ENCODE assay signal across 26 cellular contexts in the genomic region with DNA sequence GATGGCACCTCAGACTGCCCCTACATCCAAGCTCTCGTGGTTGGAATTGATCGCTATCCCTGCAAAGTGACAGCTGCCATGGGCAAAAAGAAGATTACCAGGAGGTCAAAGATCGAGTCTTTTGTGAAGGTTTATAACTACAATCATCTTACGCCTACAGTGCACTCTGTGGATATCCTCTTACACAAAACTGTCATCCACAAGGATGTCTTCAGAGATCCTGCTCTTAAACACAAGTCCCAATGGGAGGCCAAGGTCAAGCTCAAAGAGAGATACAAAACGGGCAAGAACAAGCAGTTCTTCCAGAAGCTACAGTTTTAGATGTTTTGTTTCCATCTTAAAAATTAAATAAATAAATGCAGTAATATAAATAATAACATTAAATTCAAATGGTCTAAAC.
"Had no signal": no experiment of that assay in that cellular context is flagged by ENCODE, and none has a peak within 500 bp of the region (broad histone marks: within the 10 kb centered on the region; RNA-seq: fewer than 3 reads in every experiment).

No MANE protein-coding gene starts in this region.

- H3K4me3 ChIP-seq: colonic mucosa, esophagus squamous epithelium, hepatocyte, pancreas, prostate gland, transverse colon had no signal

- ATAC-seq: activated CD8-positive, alpha-beta memory T cell treated with anti-CD3 and anti-CD28 coated beads, Interleukin-2, amount 10 ng/mL, durations not matched to agents 7 days and 5 days; activated CD8-positive, alpha-beta T cell treated with anti-CD3 and anti-CD28 coated beads, Interleukin-2, amount 10 ng/mL, durations not matched to agents 7 days and 5 days; activated naive CD4-positive, alpha-beta T cell treated with anti-CD3 and anti-CD28 coated beads, Interleukin-2, amount 50 U/mL, for 72 hours; activated T-cell treated with anti-CD3 and anti-CD28 coated beads, Interleukin-2, amount 50 U/mL, for 72 hours; pancreas; T-helper 17 cell had no signal

- H3K36me3 ChIP-seq: colonic mucosa, prostate gland had no signal

- FAIRE-seq: bronchial epithelial cell, endometrium, frontal cortex, pancreas had no signal

- H3K27me3 ChIP-seq: colonic mucosa, esophagus squamous epithelium, hepatocyte, pancreas, transverse colon had no signal

- H3K4me3 Mint-ChIP-seq: activated CD8-positive, alpha-beta memory T cell treated with anti-CD3 and anti-CD28 coated beads, Interleukin-2, amount 10 ng/mL, durations not matched to agents 7 days and 5 days; activated CD8-positive, alpha-beta T cell treated with anti-CD3 and anti-CD28 coated beads, Interleukin-2, amount 10 ng/mL, durations not matched to agents 7 days and 5 days; activated T-cell treated with anti-CD3 and anti-CD28 coated beads, Interleukin-2, amount 50 U/mL, for 72 hours; naive B cell; T-helper 17 cell had no signal

- H3K27ac Mint-ChIP-seq: activated CD8-positive, alpha-beta memory T cell treated with anti-CD3 and anti-CD28 coated beads, Interleukin-2, amount 10 ng/mL, durations not matched to agents 7 days and 5 days; activated CD8-positive, alpha-beta T cell treated with anti-CD3 and anti-CD28 coated beads, Interleukin-2, amount 10 ng/mL, durations not matched to agents 7 days and 5 days; T-helper 17 cell had no signal

- H3K27me3 Mint-ChIP-seq: activated CD8-positive, alpha-beta memory T cell treated with anti-CD3 and anti-CD28 coated beads, Interleukin-2, amount 10 ng/mL, durations not matched to agents 7 days and 5 days; naive B cell; T-helper 17 cell had no signal

- H3K9me3 ChIP-seq: colonic mucosa, esophagus squamous epithelium, pancreas, prostate gland, transverse colon had no signal

- H3K9me3 Mint-ChIP-seq: naive B cell had no signal

- DNase-seq: activated CD4-positive, alpha-beta T cell treated with anti-CD3 and anti-CD28 coated beads for 1 hour; activated CD8-positive, alpha-beta memory T cell treated with anti-CD3 and anti-CD28 coated beads, Interleukin-2, amount 10 ng/mL, durations not matched to agents 7 days and 5 days; activated CD8-positive, alpha-beta T cell treated with anti-CD3 and anti-CD28 coated beads, Interleukin-2, amount 10 ng/mL, durations not matched to agents 7 days and 5 days; activated naive CD4-positive, alpha-beta T cell; activated T-cell treated with anti-CD3 and anti-CD28 coated beads, Interleukin-2, amount 50 U/mL, for 72 hours; anterior cingulate cortex; cerebellar nuclear complex; colonic mucosa; effector CD8-positive, alpha-beta T cell; esophagus squamous epithelium; islet precursor cell; left cardiac atrium; naive B cell; pancreas; stimulated activated CD4-positive, alpha-beta T cell treated with anti-CD3 and anti-CD28 coated beads, Interleukin-2, amount 100 ng/mL, for 48 hours; stimulated activated naive CD4-positive, alpha-beta T cell treated with Interleukin-2 at 50 U/mL for 16 hours; T-helper 17 cell; T1000; transverse colon had no signal

- H3K27ac ChIP-seq: colonic mucosa, epithelial cell of prostate, esophagus squamous epithelium, hepatocyte, pancreas, prostate gland, transverse colon had no signal

- H3K4me1 ChIP-seq: colonic mucosa, prostate gland, transverse colon had no signal
